ENCODE assay signal across 1 cellular context in the genomic region with DNA sequence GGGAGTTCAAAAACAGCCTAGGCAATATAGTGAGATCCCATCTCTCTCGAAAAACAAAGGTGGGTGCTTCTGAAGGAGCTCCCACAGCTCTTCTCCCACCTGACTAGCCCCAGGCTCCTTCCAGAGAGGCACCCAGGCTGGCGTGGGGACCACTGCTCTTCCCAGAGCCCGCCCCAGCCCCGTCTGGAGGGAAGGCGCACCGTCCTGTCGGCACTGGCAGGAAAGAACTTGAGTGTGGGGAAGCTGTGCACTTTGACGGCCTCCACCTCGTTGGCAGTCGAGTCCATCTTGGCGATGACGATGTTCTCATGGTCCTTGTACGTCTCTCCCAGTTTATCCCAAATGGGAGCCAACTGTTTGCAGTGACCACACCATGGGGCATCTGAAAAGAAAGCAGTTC.
TF ChIP-seq lines count a peak whose summit lies in the region.

No MANE protein-coding gene starts in this region.

TF ChIP-seq in GM12878, 131 proteins besides CTCF, POLR2A, EP300 and RAD21:
- TF ChIP-seq, protein P1, sequence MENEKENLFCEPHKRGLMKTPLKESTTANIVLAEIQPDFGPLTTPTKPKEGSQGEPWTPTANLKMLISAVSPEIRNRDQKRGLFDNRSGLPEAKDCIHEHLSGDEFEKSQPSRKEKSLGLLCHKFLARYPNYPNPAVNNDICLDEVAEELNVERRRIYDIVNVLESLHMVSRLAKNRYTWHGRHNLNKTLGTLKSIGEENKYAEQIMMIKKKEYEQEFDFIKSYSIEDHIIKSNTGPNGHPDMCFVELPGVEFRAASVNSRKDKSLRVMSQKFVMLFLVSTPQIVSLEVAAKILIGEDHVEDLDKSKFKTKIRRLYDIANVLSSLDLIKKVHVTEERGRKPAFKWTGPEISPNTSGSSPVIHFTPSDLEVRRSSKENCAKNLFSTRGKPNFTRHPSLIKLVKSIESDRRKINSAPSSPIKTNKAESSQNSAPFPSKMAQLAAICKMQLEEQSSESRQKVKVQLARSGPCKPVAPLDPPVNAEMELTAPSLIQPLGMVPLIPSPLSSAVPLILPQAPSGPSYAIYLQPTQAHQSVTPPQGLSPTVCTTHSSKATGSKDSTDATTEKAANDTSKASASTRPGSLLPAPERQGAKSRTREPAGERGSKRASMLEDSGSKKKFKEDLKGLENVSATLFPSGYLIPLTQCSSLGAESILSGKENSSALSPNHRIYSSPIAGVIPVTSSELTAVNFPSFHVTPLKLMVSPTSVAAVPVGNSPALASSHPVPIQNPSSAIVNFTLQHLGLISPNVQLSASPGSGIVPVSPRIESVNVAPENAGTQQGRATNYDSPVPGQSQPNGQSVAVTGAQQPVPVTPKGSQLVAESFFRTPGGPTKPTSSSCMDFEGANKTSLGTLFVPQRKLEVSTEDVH (IDR thresholded peaks at IDR 0.05; ENCODE audit: low read depth, partially characterized antibody), result no peak
- TF ChIP-seq, protein P2, sequence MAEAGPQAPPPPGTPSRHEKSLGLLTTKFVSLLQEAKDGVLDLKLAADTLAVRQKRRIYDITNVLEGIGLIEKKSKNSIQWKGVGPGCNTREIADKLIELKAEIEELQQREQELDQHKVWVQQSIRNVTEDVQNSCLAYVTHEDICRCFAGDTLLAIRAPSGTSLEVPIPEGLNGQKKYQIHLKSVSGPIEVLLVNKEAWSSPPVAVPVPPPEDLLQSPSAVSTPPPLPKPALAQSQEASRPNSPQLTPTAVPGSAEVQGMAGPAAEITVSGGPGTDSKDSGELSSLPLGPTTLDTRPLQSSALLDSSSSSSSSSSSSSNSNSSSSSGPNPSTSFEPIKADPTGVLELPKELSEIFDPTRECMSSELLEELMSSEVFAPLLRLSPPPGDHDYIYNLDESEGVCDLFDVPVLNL (IDR thresholded peaks at IDR 0.05; ENCODE audit: low read depth, low read length), result no peak
- TF ChIP-seq ESRRA (IDR thresholded peaks at IDR 0.05; ENCODE audit: low read length) (no peak), CBX3 (IDR thresholded peaks at IDR 0.05; ENCODE audit: borderline replicate concordance, low read depth) (no peak), NR2F1 (conservative IDR thresholded peaks at IDR 0.05) (no peak), TARDBP (IDR thresholded peaks at IDR 0.05; ENCODE audit: borderline replicate concordance) (no peak), ZNF24 (IDR thresholded peaks at IDR 0.05) (no peak), IKZF1 (conservative IDR thresholded peaks at IDR 0.05) (no peak), TCF3 (IDR thresholded peaks at IDR 0.05; ENCODE audit: borderline replicate concordance, insufficient read depth, low read depth, low read length) (no peak), HCFC1 (IDR thresholded peaks at IDR 0.05; ENCODE audit: low read length) (no peak), TCF7 (IDR thresholded peaks at IDR 0.05; ENCODE audit: borderline replicate concordance) (no peak), MEF2A (IDR thresholded peaks at IDR 0.05; ENCODE audit: insufficient read depth, low read depth, low read length) (no peak), POLR2AphosphoS2 (IDR thresholded peaks at IDR 0.05; ENCODE audit: low read depth, low read length) (no peak)
- TF ChIP-seq, protein P3, sequence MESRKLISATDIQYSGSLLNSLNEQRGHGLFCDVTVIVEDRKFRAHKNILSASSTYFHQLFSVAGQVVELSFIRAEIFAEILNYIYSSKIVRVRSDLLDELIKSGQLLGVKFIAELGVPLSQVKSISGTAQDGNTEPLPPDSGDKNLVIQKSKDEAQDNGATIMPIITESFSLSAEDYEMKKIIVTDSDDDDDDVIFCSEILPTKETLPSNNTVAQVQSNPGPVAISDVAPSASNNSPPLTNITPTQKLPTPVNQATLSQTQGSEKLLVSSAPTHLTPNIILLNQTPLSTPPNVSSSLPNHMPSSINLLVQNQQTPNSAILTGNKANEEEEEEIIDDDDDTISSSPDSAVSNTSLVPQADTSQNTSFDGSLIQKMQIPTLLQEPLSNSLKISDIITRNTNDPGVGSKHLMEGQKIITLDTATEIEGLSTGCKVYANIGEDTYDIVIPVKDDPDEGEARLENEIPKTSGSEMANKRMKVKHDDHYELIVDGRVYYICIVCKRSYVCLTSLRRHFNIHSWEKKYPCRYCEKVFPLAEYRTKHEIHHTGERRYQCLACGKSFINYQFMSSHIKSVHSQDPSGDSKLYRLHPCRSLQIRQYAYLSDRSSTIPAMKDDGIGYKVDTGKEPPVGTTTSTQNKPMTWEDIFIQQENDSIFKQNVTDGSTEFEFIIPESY (IDR thresholded peaks at IDR 0.05), result no peak
- TF ChIP-seq, protein P4, sequence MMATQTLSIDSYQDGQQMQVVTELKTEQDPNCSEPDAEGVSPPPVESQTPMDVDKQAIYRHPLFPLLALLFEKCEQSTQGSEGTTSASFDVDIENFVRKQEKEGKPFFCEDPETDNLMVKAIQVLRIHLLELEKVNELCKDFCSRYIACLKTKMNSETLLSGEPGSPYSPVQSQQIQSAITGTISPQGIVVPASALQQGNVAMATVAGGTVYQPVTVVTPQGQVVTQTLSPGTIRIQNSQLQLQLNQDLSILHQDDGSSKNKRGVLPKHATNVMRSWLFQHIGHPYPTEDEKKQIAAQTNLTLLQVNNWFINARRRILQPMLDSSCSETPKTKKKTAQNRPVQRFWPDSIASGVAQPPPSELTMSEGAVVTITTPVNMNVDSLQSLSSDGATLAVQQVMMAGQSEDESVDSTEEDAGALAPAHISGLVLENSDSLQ (IDR thresholded peaks at IDR 0.05), result no peak
- TF ChIP-seq, protein P5, sequence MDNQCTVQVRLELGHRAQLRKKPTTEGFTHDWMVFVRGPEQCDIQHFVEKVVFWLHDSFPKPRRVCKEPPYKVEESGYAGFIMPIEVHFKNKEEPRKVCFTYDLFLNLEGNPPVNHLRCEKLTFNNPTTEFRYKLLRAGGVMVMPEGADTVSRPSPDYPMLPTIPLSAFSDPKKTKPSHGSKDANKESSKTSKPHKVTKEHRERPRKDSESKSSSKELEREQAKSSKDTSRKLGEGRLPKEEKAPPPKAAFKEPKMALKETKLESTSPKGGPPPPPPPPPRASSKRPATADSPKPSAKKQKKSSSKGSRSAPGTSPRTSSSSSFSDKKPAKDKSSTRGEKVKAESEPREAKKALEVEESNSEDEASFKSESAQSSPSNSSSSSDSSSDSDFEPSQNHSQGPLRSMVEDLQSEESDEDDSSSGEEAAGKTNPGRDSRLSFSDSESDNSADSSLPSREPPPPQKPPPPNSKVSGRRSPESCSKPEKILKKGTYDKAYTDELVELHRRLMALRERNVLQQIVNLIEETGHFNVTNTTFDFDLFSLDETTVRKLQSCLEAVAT (IDR thresholded peaks at IDR 0.05), result no peak
- TF ChIP-seq, protein P6, sequence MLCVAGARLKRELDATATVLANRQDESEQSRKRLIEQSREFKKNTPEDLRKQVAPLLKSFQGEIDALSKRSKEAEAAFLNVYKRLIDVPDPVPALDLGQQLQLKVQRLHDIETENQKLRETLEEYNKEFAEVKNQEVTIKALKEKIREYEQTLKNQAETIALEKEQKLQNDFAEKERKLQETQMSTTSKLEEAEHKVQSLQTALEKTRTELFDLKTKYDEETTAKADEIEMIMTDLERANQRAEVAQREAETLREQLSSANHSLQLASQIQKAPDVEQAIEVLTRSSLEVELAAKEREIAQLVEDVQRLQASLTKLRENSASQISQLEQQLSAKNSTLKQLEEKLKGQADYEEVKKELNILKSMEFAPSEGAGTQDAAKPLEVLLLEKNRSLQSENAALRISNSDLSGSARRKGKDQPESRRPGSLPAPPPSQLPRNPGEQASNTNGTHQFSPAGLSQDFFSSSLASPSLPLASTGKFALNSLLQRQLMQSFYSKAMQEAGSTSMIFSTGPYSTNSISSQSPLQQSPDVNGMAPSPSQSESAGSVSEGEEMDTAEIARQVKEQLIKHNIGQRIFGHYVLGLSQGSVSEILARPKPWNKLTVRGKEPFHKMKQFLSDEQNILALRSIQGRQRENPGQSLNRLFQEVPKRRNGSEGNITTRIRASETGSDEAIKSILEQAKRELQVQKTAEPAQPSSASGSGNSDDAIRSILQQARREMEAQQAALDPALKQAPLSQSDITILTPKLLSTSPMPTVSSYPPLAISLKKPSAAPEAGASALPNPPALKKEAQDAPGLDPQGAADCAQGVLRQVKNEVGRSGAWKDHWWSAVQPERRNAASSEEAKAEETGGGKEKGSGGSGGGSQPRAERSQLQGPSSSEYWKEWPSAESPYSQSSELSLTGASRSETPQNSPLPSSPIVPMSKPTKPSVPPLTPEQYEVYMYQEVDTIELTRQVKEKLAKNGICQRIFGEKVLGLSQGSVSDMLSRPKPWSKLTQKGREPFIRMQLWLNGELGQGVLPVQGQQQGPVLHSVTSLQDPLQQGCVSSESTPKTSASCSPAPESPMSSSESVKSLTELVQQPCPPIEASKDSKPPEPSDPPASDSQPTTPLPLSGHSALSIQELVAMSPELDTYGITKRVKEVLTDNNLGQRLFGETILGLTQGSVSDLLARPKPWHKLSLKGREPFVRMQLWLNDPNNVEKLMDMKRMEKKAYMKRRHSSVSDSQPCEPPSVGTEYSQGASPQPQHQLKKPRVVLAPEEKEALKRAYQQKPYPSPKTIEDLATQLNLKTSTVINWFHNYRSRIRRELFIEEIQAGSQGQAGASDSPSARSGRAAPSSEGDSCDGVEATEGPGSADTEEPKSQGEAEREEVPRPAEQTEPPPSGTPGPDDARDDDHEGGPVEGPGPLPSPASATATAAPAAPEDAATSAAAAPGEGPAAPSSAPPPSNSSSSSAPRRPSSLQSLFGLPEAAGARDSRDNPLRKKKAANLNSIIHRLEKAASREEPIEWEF (IDR thresholded peaks at IDR 0.05; ENCODE audit: insufficient replicate concordance, low read depth, low read length), result no peak
- TF ChIP-seq, protein P7, sequence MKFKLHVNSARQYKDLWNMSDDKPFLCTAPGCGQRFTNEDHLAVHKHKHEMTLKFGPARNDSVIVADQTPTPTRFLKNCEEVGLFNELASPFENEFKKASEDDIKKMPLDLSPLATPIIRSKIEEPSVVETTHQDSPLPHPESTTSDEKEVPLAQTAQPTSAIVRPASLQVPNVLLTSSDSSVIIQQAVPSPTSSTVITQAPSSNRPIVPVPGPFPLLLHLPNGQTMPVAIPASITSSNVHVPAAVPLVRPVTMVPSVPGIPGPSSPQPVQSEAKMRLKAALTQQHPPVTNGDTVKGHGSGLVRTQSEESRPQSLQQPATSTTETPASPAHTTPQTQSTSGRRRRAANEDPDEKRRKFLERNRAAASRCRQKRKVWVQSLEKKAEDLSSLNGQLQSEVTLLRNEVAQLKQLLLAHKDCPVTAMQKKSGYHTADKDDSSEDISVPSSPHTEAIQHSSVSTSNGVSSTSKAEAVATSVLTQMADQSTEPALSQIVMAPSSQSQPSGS (IDR thresholded peaks at IDR 0.05; ENCODE audit: low read length), result no peak
TF ChIP-seq in GM12878: peak in this region for 0.
